In the genomic region with DNA sequence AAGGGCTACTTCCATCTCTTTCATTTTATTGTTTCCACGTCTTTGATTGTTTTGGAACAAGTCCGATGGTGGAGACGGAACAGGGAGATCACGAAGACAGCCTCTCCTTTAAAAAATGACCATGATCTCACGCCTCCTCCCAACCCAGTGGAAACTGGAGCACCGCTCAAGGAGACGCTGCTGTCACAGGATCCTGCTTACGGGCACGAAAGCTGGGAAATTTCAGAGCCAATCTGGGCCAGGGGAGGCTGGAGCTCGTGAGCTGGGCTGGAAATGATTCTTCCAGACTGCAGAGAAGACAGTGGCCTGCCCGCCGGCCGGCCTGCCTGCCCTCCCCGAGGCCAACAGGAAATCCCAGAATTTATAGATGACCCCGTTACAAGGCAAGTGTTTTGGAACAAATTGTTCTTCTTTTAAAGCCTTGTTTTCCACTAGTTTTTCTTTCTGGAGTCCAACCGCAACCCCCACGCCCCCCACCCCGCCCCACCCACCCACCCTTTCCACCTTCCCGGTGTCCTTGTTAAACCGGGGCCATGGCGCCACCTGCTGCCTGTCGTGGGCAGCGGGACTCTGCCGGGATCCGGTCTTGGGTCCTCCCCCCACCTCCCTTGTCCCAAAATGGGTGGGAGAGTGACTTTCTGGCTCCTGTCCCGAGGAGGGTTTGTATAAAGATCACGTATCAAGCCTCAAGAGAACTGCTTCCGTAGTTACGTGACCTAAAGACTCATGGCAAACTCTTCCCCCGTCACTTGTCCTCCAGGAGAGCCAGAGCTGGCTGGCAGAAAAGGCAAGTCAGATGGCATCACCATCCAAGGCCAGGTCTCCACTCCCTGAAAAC, we compare ENCODE assay signal across 8 cellular contexts. TPM values are rescaled to one million over a fixed set of nuclear protein-coding genes. Genes with fewer than 3 reads are reported as not detected.
A peak's percentile ranks its signal among the peaks of the same experiment; 100 is the strongest.
DNase-seq lines count a peak whose midpoint lies in the region; ATAC-seq and TF ChIP-seq lines count a peak whose summit lies in the region.

No MANE protein-coding gene starts in this region.

- DNase-seq in Ammon's horn (ENCODE audit: low spot score), result peak; percentile 69
- DNase-seq in GM23248, result peak; percentile 83
- DNase-seq in T-helper 2 cell treated with Interferon-gamma antibody and Interleukin-4, amounts not matched to agents 5 μg/mL and 100 μg/mL, for 36 hours (ENCODE audit: low spot score), result peak; percentile 18
- DNase-seq in astrocyte of the hippocampus (ENCODE audit: low read depth, low spot score), result peak; percentile 88
- peak; percentile 84 for DNase-seq in hepatocyte (ENCODE audit: low spot score)
- DNase-seq in sciatic nerve (ENCODE audit: low spot score), result peak; percentile 90
- DNase-seq in NCI-H2171 treated with DMSO at 0.1 percent for 48 hours (lab: John Stamatoyannopoulos, UW), result no peak

- H3K79me2 ChIP-seq in GM23248 (ENCODE audit: insufficient read depth) (no peaks in the 10 kb centered on the region), hepatocyte (no peaks in the 10 kb centered on the region)

- peaks cover 2% of the 10 kb centered on the region for H3K36me3 Mint-ChIP-seq in T-helper 2 cell treated with Interferon-gamma antibody and Interleukin-4, amounts not matched to agents 5 μg/mL and 100 μg/mL, for 36 hours (ENCODE audit: low read depth)

- no peak overlapping the region for H3K4me3 Mint-ChIP-seq in T-helper 2 cell treated with Interferon-gamma antibody and Interleukin-4, amounts not matched to agents 5 μg/mL and 100 μg/mL, for 36 hours

- H3K4me1 ChIP-seq in GM23248 (ENCODE audit: insufficient read depth), result peaks cover 47% of the 10 kb centered on the region
- peaks cover 30% of the 10 kb centered on the region for H3K4me1 ChIP-seq in hepatocyte (ENCODE audit: insufficient read depth)

- intact Hi-C loops in sciatic nerve (cut with DNase I), result loop anchor here (10.0 kb wide), 2 partner anchors 325 to 605 kb away; partner anchors contain the start of gene MED13L

- H3K9me2 ChIP-seq in GM23248 (ENCODE audit: insufficient read depth) (no peaks in the 10 kb centered on the region), hepatocyte (replicated peaks; ENCODE audit: insufficient read depth) (no peaks in the 10 kb centered on the region)

- 3 to 5% methylated on average over 30 of the region's 30 CpGs for WGBS in GM23248 (ENCODE audit: low coverage in 1 of 2, low lambda C conversion rate in 2 of 2, missing lambda C conversion rate in 2 of 2), 2 experiments
- 24% methylated on average over 24 of the region's 30 CpGs for WGBS in hepatocyte (ENCODE audit: low lambda C conversion rate, missing lambda C conversion rate)

- H3K27ac ChIP-seq in GM23248 (peak overlapping the region; percentile 84), hepatocyte (peak overlapping the region; percentile 66)

- H4K20me1 ChIP-seq in GM23248 (ENCODE audit: insufficient read depth) (no peaks in the 10 kb centered on the region), hepatocyte (ENCODE audit: insufficient read depth, poor library complexity, severe bottlenecking) (no peaks in the 10 kb centered on the region)

- H3K4me2 ChIP-seq in GM23248 (ENCODE audit: unreplicated experiment) (peak overlapping the region; percentile 88), hepatocyte (peak overlapping the region; percentile 74)

- peaks cover 44% of the 10 kb centered on the region for H3F3A ChIP-seq in GM23248 (ENCODE audit: insufficient read depth)

- H3K27me3 Mint-ChIP-seq in T-helper 2 cell treated with Interferon-gamma antibody and Interleukin-4, amounts not matched to agents 5 μg/mL and 100 μg/mL, for 36 hours (ENCODE audit: low read depth), result no peaks in the 10 kb centered on the region

- TF ChIP-seq CTCF in hepatocyte (IDR thresholded peaks at IDR 0.05; ENCODE audit: poor library complexity), result peak; percentile 82

- H3K9me3 ChIP-seq in GM23248 (ENCODE audit: low read depth) (no peaks in the 10 kb centered on the region), hepatocyte (ENCODE audit: low read depth) (no peaks in the 10 kb centered on the region)

- H2AFZ ChIP-seq in GM23248 (peak overlapping the region; percentile 95), hepatocyte (peak overlapping the region; percentile 5)

- H3K27ac Mint-ChIP-seq in T-helper 2 cell treated with Interferon-gamma antibody and Interleukin-4, amounts not matched to agents 5 μg/mL and 100 μg/mL, for 36 hours, result no peak overlapping the region

- H3K4me3 ChIP-seq in GM23248 (peak overlapping the region; percentile 67), hepatocyte (no peak overlapping the region)

- H3K36me3 ChIP-seq in GM23248 (ENCODE audit: low read depth), result no peaks in the 10 kb centered on the region
- no peaks in the 10 kb centered on the region for H3K36me3 ChIP-seq in hepatocyte (replicated peaks; ENCODE audit: insufficient read depth, low read depth)

- in situ Hi-C loops in GM23248 (cut with MboI), result loop anchor here (25.0 kb wide), 1 partner anchor 587 kb away; no protein-coding TSS in a partner anchor

- peak overlapping the region; percentile 79 for H3K9ac ChIP-seq in GM23248

- no peaks in the 10 kb centered on the region for H3K9me3 Mint-ChIP-seq in T-helper 2 cell treated with Interferon-gamma antibody and Interleukin-4, amounts not matched to agents 5 μg/mL and 100 μg/mL, for 36 hours

- peak; percentile 89 for ATAC-seq in sciatic nerve
- no peak for ATAC-seq in GM21825 (IDR thresholded peaks at IDR 0.05; ENCODE audit: unreplicated experiment)

- peaks cover 39% of the 10 kb centered on the region for H3K4me1 Mint-ChIP-seq in T-helper 2 cell treated with Interferon-gamma antibody and Interleukin-4, amounts not matched to agents 5 μg/mL and 100 μg/mL, for 36 hours (ENCODE audit: low read depth)

- H3K27me3 ChIP-seq in GM23248 (replicated peaks; ENCODE audit: insufficient read depth) (no peaks in the 10 kb centered on the region), hepatocyte (no peaks in the 10 kb centered on the region)

RNA-seq across cellular contexts. Expression of gene MAP1LC3B2, which starts 40.3 kb away (rescaled TPM):
- total RNA-seq in GM23248 (2014; rRNA removed; shearing (Covaris generic)), result 0.32 and 0.63 TPM in 2 replicates
- polyA plus RNA-seq in GM23248 (2016; fragmentation: Nextera tagmentation; extraction: Ambion mirVana), result 8.4 and 9.0 TPM in 2 replicates
- total RNA-seq in hepatocyte, result 0.60 TPM in 1 of 2 replicates, not detected in the other
- polyA plus RNA-seq in hepatocyte, result 3.3 and 5.3 TPM in 2 replicates
- total RNA-seq in sciatic nerve, result 4.4 TPM
